Comparison of ENCODE assay signal across 10 cellular contexts in genomic region chr2:42931147-42931817, GRCh38.
DNase-seq lines count a peak whose midpoint lies in the region; ATAC-seq, FAIRE-seq and TF ChIP-seq lines count a peak whose summit lies in the region.
"Had no signal": no experiment of that assay in that cellular context is flagged by ENCODE, and none has a peak within 500 bp of the region (broad histone marks: within the 10 kb centered on the region; RNA-seq: fewer than 3 reads in every experiment).

No MANE protein-coding gene starts in this region.

- POLR2A ChIA-PET in A549 (lab: Yijun Ruan, JAX) (no interaction called here), HCT116 (lab: Charles Lee) (no interaction called here), K562 (lab: Yijun Ruan, JAX) (interaction anchor here (0.7 to 1.2 kb wide), 4 partner anchors 9 to 555 kb away, joined by 3 to 5 read pairs (median 3); no protein-coding TSS in a partner anchor)

- no peaks in the 10 kb centered on the region for H3K9me3 Mint-ChIP-seq in Calu3 (ENCODE audit: low read depth, unreplicated experiment)
- H3K9me3 Mint-ChIP-seq: CD4-positive, CD25-positive, alpha-beta regulatory T cell; naive B cell had no signal

- no peaks in the 10 kb centered on the region for H3K27me3 ChIP-seq in HCT116 (ENCODE audit: insufficient read depth, low read length)
- no peaks in the 10 kb centered on the region for H3K27me3 ChIP-seq in K562 (ENCODE audit: control insufficient read depth in 2 of 2, insufficient read depth in 2 of 2, low read length in 2 of 2)
- H3K27me3 ChIP-seq in HAP-1 (ENCODE audit: low read depth): no peaks in the 10 kb centered on the region

- H4K20me1 ChIP-seq in HCT116 (ENCODE audit: insufficient read depth): no peaks in the 10 kb centered on the region
- H4K20me1 ChIP-seq in K562 (replicated peaks; ENCODE audit: control insufficient read depth, insufficient read depth, low read length): no peaks in the 10 kb centered on the region

- H3K9me1 ChIP-seq in K562 (ENCODE audit: control insufficient read depth, insufficient read depth, low read length): no peaks in the 10 kb centered on the region

- no peak overlapping the region for H3K9ac ChIP-seq in HCT116 (ENCODE audit: low read length)
- H3K9ac ChIP-seq in K562 (ENCODE audit: insufficient read depth in 1 of 2, low read depth in 2 of 2, low read length in 2 of 2): peak overlapping the region in 1 of 2 experiments; percentile 15; a peak in 2 of 4 replicates

- WGBS in A549 (ENCODE audit: missing lambda C conversion rate): 65% methylated on average over 8 of the region's 8 CpGs
- 64% methylated on average over 8 of the region's 8 CpGs for WGBS in K562 (ENCODE audit: insufficient coverage, low coverage, missing lambda C conversion rate)

- H3K4me1 Mint-ChIP-seq in Calu3 (ENCODE audit: low read depth, unreplicated experiment): peaks cover 9% of the 10 kb centered on the region

- peaks cover 3% of the 10 kb centered on the region for H3K36me3 Mint-ChIP-seq in Calu3 (ENCODE audit: insufficient read depth, unreplicated experiment)
- H3K36me3 Mint-ChIP-seq: CD4-positive, CD25-positive, alpha-beta regulatory T cell; naive B cell had no signal

- H3K9me3 ChIP-seq in A549 (no peaks in the 10 kb centered on the region), HCT116 (ENCODE audit: control insufficient read depth in 1 of 2, insufficient read depth in 1 of 2, low read depth in 1 of 2, low read length in 2 of 2) (no peaks in the 10 kb centered on the region), K562 (replicated peaks; ENCODE audit: control insufficient read depth, insufficient read depth, low read depth, low read length) (no peaks in the 10 kb centered on the region), HAP-1 (no peaks in the 10 kb centered on the region)

- FAIRE-seq in A549 (lab: Jason Lieb, UNC) (no peak), K562 (lab: Jason Lieb, UNC) (no peak)

- H3K27me3 Mint-ChIP-seq in Calu3 (ENCODE audit: unreplicated experiment): no peaks in the 10 kb centered on the region
- H3K27me3 Mint-ChIP-seq: CD4-positive, CD25-positive, alpha-beta regulatory T cell had no signal

- no peaks in the 10 kb centered on the region for H3K9me2 ChIP-seq in HCT116 (ENCODE audit: insufficient read depth)

- DNase-seq in A549 (ENCODE audit: low read depth in 1 of 2, low spot score in 1 of 2): peak in 1 of 2 experiments; percentile 27
- DNase-seq in HCT116 (ENCODE audit: low read depth, low spot score): no peak
- DNase-seq in K562 (ENCODE audit: extremely low read depth in 1 of 4, low spot score in 3 of 4): peak in 1 of 4 experiments; percentile 54
- peak; percentile 63 for DNase-seq in left kidney (ENCODE audit: low read depth, low spot score)
- DNase-seq in NCI-H510A (lab: John Stamatoyannopoulos, UW): no peak
- DNase-seq in Calu3: no peak
- no peak for DNase-seq in HAP-1 (ENCODE audit: low spot score in 2 of 2)
- DNase-seq: CD4-positive, CD25-positive, alpha-beta regulatory T cell; naive B cell had no signal

- no peaks in the 10 kb centered on the region for H3K79me2 ChIP-seq in HCT116 (ENCODE audit: insufficient read depth, low read length)
- no peaks in the 10 kb centered on the region for H3K79me2 ChIP-seq in K562 (ENCODE audit: control insufficient read depth, insufficient read depth, low read length)

- no TSS peak for BruUV-seq in HCT116 (replicated peaks; lab: Mats Ljungman, UMichigan)
- no TSS peak for BruUV-seq in K562 (replicated peaks; lab: Mats Ljungman, UMichigan)
- BruUV-seq in Calu3 (replicated peaks; lab: Mats Ljungman, UMichigan): no TSS peak

- H3K4me3 ChIP-seq in A549 (no peak overlapping the region), HCT116 (replicated peaks in 1 of 2; ENCODE audit: low read depth in 1 of 2, low read length in 2 of 2) (no peak overlapping the region), K562 (no peak overlapping the region), HAP-1 (no peak overlapping the region)

- peak; percentile 16 to 59; a peak in 4 of 6 replicates for ATAC-seq in A549
- peak; percentile 65 for ATAC-seq in HCT116
- ATAC-seq in K562: peak; percentile 19; the same call in 2 of the 3 replicates
- no peak for ATAC-seq in HG02981 (IDR thresholded peaks at IDR 0.05; ENCODE audit: unreplicated experiment)

- RAD21 ChIA-PET in HCT116 (lab: Charles Lee; ENCODE audit: low non-redundant PET in 1 of 2, low total read pairs in 2 of 2, uncharacterized antibody in 2 of 2, unreplicated experiment in 2 of 2): no interaction called here

- TF ChIP-seq EP300 in A549 (IDR thresholded peaks at IDR 0.05): no peak
- TF ChIP-seq EP300 in K562 (IDR thresholded peaks at IDR 0.05; ENCODE audit: low read length): no peak

- in situ Hi-C loops in K562 (cut with MboI) (no loop called here), HAP-1 (cut with MboI; ENCODE audit: low sequenced_read_pairs) (no loop called here)

- no peak overlapping the region for H3K27ac Mint-ChIP-seq in Calu3 (ENCODE audit: unreplicated experiment)
- H3K27ac Mint-ChIP-seq: CD4-positive, CD25-positive, alpha-beta regulatory T cell; naive B cell had no signal

- no peak overlapping the region for H3K4me3 Mint-ChIP-seq in Calu3 (ENCODE audit: low read depth, unreplicated experiment)
- H3K4me3 Mint-ChIP-seq: CD4-positive, CD25-positive, alpha-beta regulatory T cell had no signal

- TF ChIP-seq POLR2A in A549 (IDR thresholded peaks at IDR 0.05; ENCODE audit: low read length): no peak
- no peak for TF ChIP-seq POLR2A in HCT116 (IDR thresholded peaks at IDR 0.05; ENCODE audit: borderline replicate concordance, extremely low read depth, insufficient read depth, insufficient read length)
- no peak for TF ChIP-seq POLR2A in K562 (conservative IDR thresholded peaks at IDR 0.05)

- TF ChIP-seq CTCF in A549 (IDR thresholded peaks at IDR 0.05): peak; percentile 20; the same call in 2 of the 3 replicates
- peak; percentile 20 to 59 (median 47); a peak in 3 of 6 replicates for TF ChIP-seq CTCF in HCT116 (IDR thresholded peaks at IDR 0.05 in 2 of 3, conservative IDR thresholded peaks at IDR 0.05 in 1 of 3; ENCODE audit: borderline replicate concordance in 1 of 3, insufficient read depth in 1 of 3, low read depth in 2 of 3, low read length in 2 of 3)
- peak; percentile 57 to 67 (median 62) for TF ChIP-seq CTCF in K562 (IDR thresholded peaks at IDR 0.05 in 2 of 3, conservative IDR thresholded peaks at IDR 0.05 in 1 of 3; ENCODE audit: insufficient read depth in 2 of 3, low read depth in 1 of 3, low read length in 3 of 3)
- no peak for TF ChIP-seq CTCF in Calu3 (IDR thresholded peaks at IDR 0.05; ENCODE audit: unreplicated experiment)

- no peak overlapping the region for H2AFZ ChIP-seq in HCT116 (ENCODE audit: low read depth, low read length, poor library complexity, severe bottlenecking)
- H2AFZ ChIP-seq in K562 (ENCODE audit: low read depth, low read length): peak overlapping the region; percentile 77

- peaks cover 20% of the 10 kb centered on the region for H3K4me1 ChIP-seq in A549
- H3K4me1 ChIP-seq in HCT116 (ENCODE audit: control insufficient read depth in 1 of 2, insufficient read depth in 2 of 2, low read length in 2 of 2): no peaks in the 10 kb centered on the region
- H3K4me1 ChIP-seq in K562 (replicated peaks in 1 of 2; ENCODE audit: control insufficient read depth in 2 of 2, insufficient read depth in 2 of 2, low read length in 2 of 2): peaks cover 57 to 71% of the 10 kb centered on the region in 2 experiments
- H3K4me1 ChIP-seq in HAP-1: peaks cover 27% of the 10 kb centered on the region

- intact Hi-C loops in HCT116 (cut with micrococcal nuclease) (no loop called here), K562 (cut with micrococcal nuclease) (no loop called here), Calu3 (cut with micrococcal nuclease; ENCODE audit: unreplicated experiment) (no loop called here)

- H3K27ac ChIP-seq in A549 (no peak overlapping the region), HCT116 (ENCODE audit: low read depth, low read length) (no peak overlapping the region), K562 (ENCODE audit: extremely low read depth, low read depth, low read length) (0 out of 3 replicates have a peak overlapping the region, but pooled peaks have one; percentile 20)

- no peak overlapping the region for H3K4me2 ChIP-seq in A549
- no peak overlapping the region for H3K4me2 ChIP-seq in HCT116 (ENCODE audit: low read length)
- no peak overlapping the region for H3K4me2 ChIP-seq in K562 (ENCODE audit: insufficient read depth, low read length)

- H3K36me3 ChIP-seq in HCT116 (ENCODE audit: control insufficient read depth in 1 of 2, insufficient read depth in 2 of 2, low read length in 2 of 2) (no peaks in the 10 kb centered on the region), K562 (ENCODE audit: control insufficient read depth, insufficient read depth, low read length) (no peaks in the 10 kb centered on the region), HAP-1 (replicated peaks) (no peaks in the 10 kb centered on the region)

- TF ChIP-seq RAD21 in A549 (conservative IDR thresholded peaks at IDR 0.05 in 1 of 2, IDR thresholded peaks at IDR 0.05 in 1 of 2) (no peak), HCT116 (IDR thresholded peaks at IDR 0.05; ENCODE audit: low read depth) (peak; percentile 40), K562 (CRISPR knock-in tag; conservative IDR thresholded peaks at IDR 0.05 in 1 of 2, IDR thresholded peaks at IDR 0.05 in 1 of 2) (peak; percentile 13 to 50; a peak in 2 of 4 replicates)

- CTCF ChIA-PET in A549 (lab: Yijun Ruan, JAX) (interaction anchor here (0.9 to 10.3 kb wide), 5 partner anchors 12 to 291 kb away, joined by 3 to 92 read pairs (median 4); no protein-coding TSS in a partner anchor), HCT116 (lab: Charles Lee) (no interaction called here), K562 (lab: Yijun Ruan, JAX; ENCODE audit: low intra/inter-chr PET ratio) (no interaction called here), Calu3 (lab: Charles Lee) (interaction anchor here (0.7 kb wide), 1 partner anchor 51 kb away, joined by 4 read pairs; no protein-coding TSS in a partner anchor)

TF ChIP-seq in A549, 52 proteins besides CTCF, POLR2A, EP300 and RAD21 (continues in another document):
- TF ChIP-seq CEBPB (IDR thresholded peaks at IDR 0.05): no peak
- TF ChIP-seq SREBF2 (IDR thresholded peaks at IDR 0.05): no peak
- no peak for TF ChIP-seq HEYL (CRISPR knock-in tag; IDR thresholded peaks at IDR 0.05)
- TF ChIP-seq FOSL2 (IDR thresholded peaks at IDR 0.05): no peak
- TF ChIP-seq FOSL2 (CRISPR knock-in tag; IDR thresholded peaks at IDR 0.05): no peak
- no peak for TF ChIP-seq KDM5A (IDR thresholded peaks at IDR 0.05)

TF ChIP-seq in HCT116, 20 proteins besides CTCF, POLR2A, EP300 and RAD21 (continues in another document):
- no peak for TF ChIP-seq ATF3 (IDR thresholded peaks at IDR 0.05)
- TF ChIP-seq ZNF274 (IDR thresholded peaks at IDR 0.05; ENCODE audit: low read depth, low read length): no peak

TF ChIP-seq in K562, 482 proteins besides CTCF, POLR2A, EP300 and RAD21 (continues in another document):
- TF ChIP-seq HDAC8 (tag; IDR thresholded peaks at IDR 0.05) (0 out of 2 replicates have a peak, but pooled peaks have one; percentile 29), NEUROD1 (IDR thresholded peaks at IDR 0.05; ENCODE audit: borderline replicate concordance, low read depth, low read length, partially characterized antibody) (peak; percentile 41), ZNF311 (CRISPR knock-in tag; IDR thresholded peaks at IDR 0.05) (peak; percentile 29; the same call in 1 of the 2 replicates)

Comparison
In these comparisons a context has a peak if more than half of its experiments do, and no peak if none do; other contexts are left out.
1. CTCF ChIA-PET loops: an anchor here in A549 (0.9 to 10.3 kb wide) and Calu3 (0.7 kb wide); none called in HCT116 and K562.
2. Of the 35 proteins assayed by ChIP-seq in both K562 and A549: peak only in K562: RAD21; only in A549: none; in both: CTCF; in neither: 33.